Comparison of ENCODE assay signal across 22 cellular contexts in genomic region chr4:106033469-106033868, GRCh38.
DNase-seq lines count a peak whose midpoint lies in the region; ATAC-seq, FAIRE-seq and TF ChIP-seq lines count a peak whose summit lies in the region.
"Had no signal": no experiment of that assay in that cellular context is flagged by ENCODE, and none has a peak within 500 bp of the region (broad histone marks: within the 10 kb centered on the region; RNA-seq: fewer than 3 reads in every experiment).

No MANE protein-coding gene starts in this region.

- H3K36me3 ChIP-seq in ascending aorta (no peaks in the 10 kb centered on the region), mesenchymal stem cell (ENCODE audit: control insufficient read depth in 1 of 2, insufficient read depth in 2 of 2, low read depth in 1 of 2, low read length in 2 of 2) (no peaks in the 10 kb centered on the region), body of pancreas (replicated peaks in 1 of 2; ENCODE audit: insufficient read depth in 1 of 2, low read depth in 2 of 2) (no peaks in the 10 kb centered on the region)
- H3K36me3 ChIP-seq: BE2C had no signal

- H3K27me3 Mint-ChIP-seq in naive thymus-derived CD8-positive, alpha-beta T cell = peaks cover 2 to 16% (median 7%) of the 10 kb centered on the region in 5 donors
- H3K27me3 Mint-ChIP-seq: IgD-negative memory B cell had no signal

- H3K14ac ChIP-seq in mesenchymal stem cell (ENCODE audit: low read length in 2 of 2) = no peak overlapping the region

- no peak overlapping the region for H3K27ac Mint-ChIP-seq in naive thymus-derived CD8-positive, alpha-beta T cell
- H3K27ac Mint-ChIP-seq: CD14-positive monocyte; CD8-positive, alpha-beta memory T cell; IgD-negative memory B cell had no signal

- DNase-seq in NCI-H226 (peak; percentile 28), ascending aorta (ENCODE audit: low spot score in 2 of 2) (no peak), mesenchymal stem cell (no peak), body of pancreas (no peak), NCI-H510A treated with DMSO at 0.1 percent for 48 hours (lab: John Stamatoyannopoulos, UW) (no peak), urothelium cell line (ENCODE audit: low spot score) (no peak)
- no peak for DNase-seq in naive thymus-derived CD8-positive, alpha-beta T cell
- DNase-seq: CD8-positive, alpha-beta memory T cell; DMS 273 treated with DMSO at 0.1 percent for 48 hours; DMS79; GF-D8; MM.1S; NCI-H2029; SIG-M5 had no signal

- TF ChIP-seq POLR2A in body of pancreas (IDR thresholded peaks at IDR 0.05) = no peak

- no peak overlapping the region for H2AFZ ChIP-seq in mesenchymal stem cell (ENCODE audit: low read depth, low read length)

- no peak overlapping the region for H2BK15ac ChIP-seq in mesenchymal stem cell (ENCODE audit: low read depth, poor library complexity, severe bottlenecking)

- H3K79me1 ChIP-seq in mesenchymal stem cell (replicated peaks; ENCODE audit: low read length, poor library complexity, severe bottlenecking) = no peaks in the 10 kb centered on the region

- H3K9me3 Mint-ChIP-seq in naive thymus-derived CD8-positive, alpha-beta T cell = peaks cover 16 to 52% (median 29%) of the 10 kb centered on the region in 9 donors

- POLR2A ChIA-PET in naive thymus-derived CD8-positive, alpha-beta T cell (lab: Charles Lee) = no interaction called here

- peak overlapping the region in 1 of 2 experiments; percentile 63 for H2BK12ac ChIP-seq in mesenchymal stem cell (ENCODE audit: low read length in 2 of 2)

- H3K9ac ChIP-seq in mesenchymal stem cell (ENCODE audit: low read length) = no peak overlapping the region
- H3K9ac ChIP-seq: KMS-11 had no signal

- H2BK120ac ChIP-seq in mesenchymal stem cell (ENCODE audit: low read depth, low read length) = no peak overlapping the region

- peak overlapping the region; percentile 69 to 70 for H3K27ac ChIP-seq in ascending aorta
- H3K27ac ChIP-seq in mesenchymal stem cell (ENCODE audit: low read length, poor library complexity, severe bottlenecking) = peak overlapping the region; percentile 42
- peak overlapping the region in 1 of 4 donors; percentile 5 for H3K27ac ChIP-seq in body of pancreas
- H3K27ac ChIP-seq: A549, HL-60, KMS-11 had no signal

- H3K36me3 Mint-ChIP-seq in naive thymus-derived CD8-positive, alpha-beta T cell = peaks cover 4 to 24% (median 10%) of the 10 kb centered on the region in 3 donors
- H3K36me3 Mint-ChIP-seq: CD14-positive monocyte had no signal

- peaks cover 0 to 17% of the 10 kb centered on the region in 2 donors for H3K4me1 ChIP-seq in ascending aorta
- peaks cover 6% of the 10 kb centered on the region for H3K4me1 ChIP-seq in mesenchymal stem cell (ENCODE audit: control insufficient read depth, insufficient read depth, low read depth, low read length)
- H3K4me1 ChIP-seq in body of pancreas = peaks cover 10% of the 10 kb centered on the region
- H3K4me1 ChIP-seq: A549 had no signal

- H3K4me3 Mint-ChIP-seq in naive thymus-derived CD8-positive, alpha-beta T cell = no peak overlapping the region
- H3K4me3 Mint-ChIP-seq: CD14-positive monocyte; CD8-positive, alpha-beta memory T cell had no signal

- no peak overlapping the region for H4K91ac ChIP-seq in mesenchymal stem cell (ENCODE audit: low read length)

- FAIRE-seq in urothelium cell line (lab: Jason Lieb, UNC) = no peak
- FAIRE-seq: A549, GM12891, H54 had no signal

- H3K18ac ChIP-seq in mesenchymal stem cell (ENCODE audit: low read depth in 1 of 2, low read length in 2 of 2) = peak overlapping the region in 1 of 2 experiments; percentile 77

- H3K27me3 ChIP-seq in ascending aorta (no peaks in the 10 kb centered on the region), mesenchymal stem cell (ENCODE audit: control insufficient read depth in 1 of 2, insufficient read depth in 1 of 2, low read length in 2 of 2) (no peaks in the 10 kb centered on the region), body of pancreas (no peaks in the 10 kb centered on the region)
- H3K27me3 ChIP-seq: BE2C had no signal

- no peak for ATAC-seq in body of pancreas
- no peak for ATAC-seq in naive thymus-derived CD8-positive, alpha-beta T cell
- ATAC-seq: A549 had no signal

- no peak overlapping the region for H3K23ac ChIP-seq in mesenchymal stem cell (ENCODE audit: low read length in 2 of 2)

- H3K4me1 Mint-ChIP-seq in naive thymus-derived CD8-positive, alpha-beta T cell = peaks cover 0 to 3% (median 1%) of the 10 kb centered on the region in 4 donors
- H3K4me1 Mint-ChIP-seq: CD14-positive monocyte; CD8-positive, alpha-beta memory T cell; IgD-negative memory B cell had no signal

- H3K9me3 ChIP-seq in ascending aorta (peaks cover 5 to 11% of the 10 kb centered on the region in 2 donors), mesenchymal stem cell (ENCODE audit: control insufficient read depth, low read length) (peaks cover 14% of the 10 kb centered on the region), body of pancreas (no peaks in the 10 kb centered on the region)
- H3K9me3 ChIP-seq: A549, BE2C had no signal

- TF ChIP-seq CTCF in ascending aorta (IDR thresholded peaks at IDR 0.05) (no peak), body of pancreas (IDR thresholded peaks at IDR 0.05) (no peak)

- H3K4me3 ChIP-seq in ascending aorta (no peak overlapping the region), mesenchymal stem cell (ENCODE audit: insufficient read depth in 1 of 2, low read depth in 1 of 2, low read length in 2 of 2) (no peak overlapping the region), body of pancreas (no peak overlapping the region)
- H3K4me3 ChIP-seq: A549 had no signal

- H2AK5ac ChIP-seq in mesenchymal stem cell (ENCODE audit: low read length, severe bottlenecking) = no peak overlapping the region

- H3K4me2 ChIP-seq in mesenchymal stem cell (ENCODE audit: low read length, poor library complexity, severe bottlenecking) = no peak overlapping the region
- H3K4me2 ChIP-seq: A549, KMS-11 had no signal

- no peak overlapping the region for H2BK5ac ChIP-seq in mesenchymal stem cell (ENCODE audit: low read depth, low read length, poor library complexity, severe bottlenecking)

- peak overlapping the region in 1 of 2 experiments; percentile 30 for H3K4ac ChIP-seq in mesenchymal stem cell (ENCODE audit: low read depth in 1 of 2, low read length in 2 of 2)

- H4K8ac ChIP-seq in mesenchymal stem cell (ENCODE audit: low read length) = no peak overlapping the region

- intact Hi-C loops in ascending aorta (cut with DNase I) (loop anchor here (5.0 kb wide), 2 partner anchors 41 to 136 kb away; partner anchors contain the start of gene NPNT), body of pancreas (cut with DNase I) (no loop called here)
